1 cellular context compared by ENCODE assay signal in genomic region chr16:66872927-66873684, GRCh38.
TF ChIP-seq lines count a peak whose summit lies in the region.

No MANE protein-coding gene starts in this region.

TF ChIP-seq in HepG2, 621 proteins besides CTCF, POLR2A, EP300 and RAD21 (continued from another document and continues in another):
- TF ChIP-seq PREB (CRISPR knock-in tag; IDR thresholded peaks at IDR 0.05) (no peak), MAFK (conservative IDR thresholded peaks at IDR 0.05 in 1 of 2, IDR thresholded peaks at IDR 0.05 in 1 of 2; ENCODE audit: low read length in 2 of 2) (peak in 1 of 2 experiments; percentile 27; a peak in 1 of 4 replicates), GMEB2 (CRISPR knock-in tag; IDR thresholded peaks at IDR 0.05; ENCODE audit: low read depth) (no peak), GTF2F1 (IDR thresholded peaks at IDR 0.05; ENCODE audit: low read length) (no peak), ZHX2 (IDR thresholded peaks at IDR 0.05; ENCODE audit: low read depth) (no peak), ZHX2 (CRISPR knock-in tag; IDR thresholded peaks at IDR 0.05; ENCODE audit: borderline replicate concordance) (no peak), E2F5 (CRISPR knock-in tag; conservative IDR thresholded peaks at IDR 0.05) (no peak), KLF15 (CRISPR knock-in tag; IDR thresholded peaks at IDR 0.05; ENCODE audit: borderline replicate concordance) (no peak; the same call in 1 of the 2 replicates), ZNF253 (CRISPR knock-in tag; IDR thresholded peaks at IDR 0.05; ENCODE audit: borderline replicate concordance) (peak; percentile 76; the same call in 1 of the 2 replicates), KMT2B (CRISPR knock-in tag; IDR thresholded peaks at IDR 0.05) (0 out of 2 replicates have a peak, but pooled peaks have one; percentile 35), ETV6 (CRISPR knock-in tag; conservative IDR thresholded peaks at IDR 0.05) (peak; percentile 83; the same call in 1 of the 2 replicates), FOXA3 (CRISPR knock-in tag; IDR thresholded peaks at IDR 0.05) (no peak), EHMT2 (IDR thresholded peaks at IDR 0.05; ENCODE audit: borderline replicate concordance, low read depth, low read length) (no peak), KDM6A (CRISPR knock-in tag; IDR thresholded peaks at IDR 0.05; ENCODE audit: low read depth) (no peak), RAD51 (IDR thresholded peaks at IDR 0.05; ENCODE audit: borderline replicate concordance) (no peak), FOXO1 (CRISPR knock-in tag; IDR thresholded peaks at IDR 0.05) (0 out of 2 replicates have a peak, but pooled peaks have one; percentile 65), ZNF280B (CRISPR knock-in tag; IDR thresholded peaks at IDR 0.05; ENCODE audit: borderline replicate concordance) (peak; percentile 97), SMYD3 (CRISPR knock-in tag; IDR thresholded peaks at IDR 0.05) (no peak), ATF2 (CRISPR knock-in tag; IDR thresholded peaks at IDR 0.05) (no peak; the same call in 1 of the 2 replicates), NFE2 (CRISPR knock-in tag; IDR thresholded peaks at IDR 0.05) (no peak), ZNF547 (CRISPR knock-in tag; IDR thresholded peaks at IDR 0.05) (no peak), ZNF629 (CRISPR knock-in tag; conservative IDR thresholded peaks at IDR 0.05) (0 out of 2 replicates have a peak, but pooled peaks have one; percentile 30), ATF7 (IDR thresholded peaks at IDR 0.05) (no peak), ATF7 (CRISPR knock-in tag; IDR thresholded peaks at IDR 0.05) (no peak), ZNF768 (CRISPR knock-in tag; IDR thresholded peaks at IDR 0.05) (peak; percentile 95), AKNA (CRISPR knock-in tag; IDR thresholded peaks at IDR 0.05; ENCODE audit: borderline replicate concordance) (no peak), SMC3 (IDR thresholded peaks at IDR 0.05; ENCODE audit: low read length) (peak; percentile 11; the same call in 1 of the 2 replicates), LRRFIP1 (CRISPR knock-in tag; conservative IDR thresholded peaks at IDR 0.05) (no peak), EZH2 (conservative IDR thresholded peaks at IDR 0.05; ENCODE audit: low read depth, low read length) (no peak), CHD2 (IDR thresholded peaks at IDR 0.05; ENCODE audit: low read depth, low read length) (no peak), HHEX (CRISPR knock-in tag; IDR thresholded peaks at IDR 0.05) (no peak), SIX1 (CRISPR knock-in tag; IDR thresholded peaks at IDR 0.05; ENCODE audit: borderline replicate concordance) (no peak), ZNF282 (IDR thresholded peaks at IDR 0.05; ENCODE audit: partially characterized antibody) (no peak), ZMAT3 (CRISPR knock-in tag; conservative IDR thresholded peaks at IDR 0.05) (no peak), GTF3A (CRISPR knock-in tag; conservative IDR thresholded peaks at IDR 0.05) (0 out of 2 replicates have a peak, but pooled peaks have one; percentile 32), E2F1 (CRISPR knock-in tag; IDR thresholded peaks at IDR 0.05) (no peak), DNMT3B (CRISPR knock-in tag; conservative IDR thresholded peaks at IDR 0.05) (no peak)
